ENCODE assay signal across 2 cellular contexts in the genomic region with DNA sequence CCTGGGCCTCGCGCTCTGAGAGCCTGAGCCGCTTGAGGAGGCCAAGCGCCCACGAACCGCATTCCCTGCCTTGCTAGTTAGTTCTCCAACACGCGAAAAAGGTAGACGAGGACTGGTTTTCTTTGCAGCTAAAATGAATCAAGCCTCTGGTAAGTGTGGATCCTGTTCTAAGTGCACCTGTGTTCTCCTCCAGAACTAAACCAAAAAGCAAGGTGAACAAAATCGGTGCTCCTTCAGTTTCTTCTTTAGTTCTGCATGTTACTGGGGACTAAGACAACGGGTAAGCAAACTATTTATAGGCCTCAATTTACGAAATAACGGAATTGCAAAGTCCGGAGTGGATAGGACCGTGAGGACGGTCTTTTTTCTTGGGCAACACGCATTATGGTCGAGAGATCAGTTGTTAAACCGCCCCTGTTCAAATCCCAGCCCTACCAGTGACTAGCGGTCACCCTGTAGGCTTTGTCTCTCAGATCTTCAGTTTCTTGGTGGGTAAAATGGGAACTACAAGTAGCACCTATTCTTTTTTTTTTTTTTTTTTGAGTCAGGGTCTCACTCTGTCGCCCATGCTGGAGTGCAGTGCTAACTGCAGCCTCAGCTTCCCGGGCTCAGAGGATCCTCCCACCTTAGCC.
TF ChIP-seq lines count a peak whose summit lies in the region.

No MANE protein-coding gene starts in this region.

TF ChIP-seq in H1, 55 proteins besides CTCF, POLR2A, EP300 and RAD21 (continues in another document):
- TF ChIP-seq NRF1 (IDR thresholded peaks at IDR 0.05; ENCODE audit: low read depth, low read length) (no peak), TCF12 (IDR thresholded peaks at IDR 0.05; ENCODE audit: low read depth, low read length) (no peak), GTF2F1 (IDR thresholded peaks at IDR 0.05; ENCODE audit: borderline replicate concordance, low read depth, low read length) (no peak), YY1 (IDR thresholded peaks at IDR 0.05; ENCODE audit: low read depth, low read length) (no peak), HDAC2 (IDR thresholded peaks at IDR 0.05; ENCODE audit: borderline replicate concordance in 1 of 2, low read depth in 2 of 2, low read length in 2 of 2) (no peak), EZH2 (IDR thresholded peaks at IDR 0.05; ENCODE audit: low read depth, low read length, severe bottlenecking) (no peak), TAF1 (IDR thresholded peaks at IDR 0.05; ENCODE audit: low read depth, low read length) (0 out of 2 replicates have a peak, but pooled peaks have one; percentile 18), KDM4A (IDR thresholded peaks at IDR 0.05; ENCODE audit: low read depth, low read length, severe bottlenecking) (no peak), RNF2 (IDR thresholded peaks at IDR 0.05; ENCODE audit: borderline replicate concordance, low read depth, low read length, missing control alignments, poor library complexity, severe bottlenecking) (no peak), SIN3A (conservative IDR thresholded peaks at IDR 0.05 in 1 of 2, IDR thresholded peaks at IDR 0.05 in 1 of 2; ENCODE audit: low read depth in 1 of 2, low read length in 2 of 2) (peak in 1 of 2 experiments; percentile 40; a peak in 1 of 4 replicates), CHD7 (IDR thresholded peaks at IDR 0.05; ENCODE audit: insufficient replicate concordance, low read length) (no peak), CBX5 (IDR thresholded peaks at IDR 0.05; ENCODE audit: low read depth, low read length) (no peak), NANOG (IDR thresholded peaks at IDR 0.05; ENCODE audit: insufficient read depth, low read depth, low read length, poor library complexity, severe bottlenecking) (no peak), FOSL1 (IDR thresholded peaks at IDR 0.05; ENCODE audit: insufficient read depth, low read depth, low read length) (no peak), PHF8 (conservative IDR thresholded peaks at IDR 0.05; ENCODE audit: low read depth, low read length) (0 out of 2 replicates have a peak, but pooled peaks have one; percentile 2), CEBPB (IDR thresholded peaks at IDR 0.05; ENCODE audit: low read depth, low read length) (no peak), POU5F1 (IDR thresholded peaks at IDR 0.05; ENCODE audit: low read depth, low read length) (no peak)

TF ChIP-seq in neural cell, 6 proteins besides CTCF, POLR2A, EP300 and RAD21:
- no peak for TF ChIP-seq SMC3 (conservative IDR thresholded peaks at IDR 0.05; ENCODE audit: poor library complexity)
- TF ChIP-seq POLR2AphosphoS5 (IDR thresholded peaks at IDR 0.05): no peak
- TF ChIP-seq EZH2 (IDR thresholded peaks at IDR 0.05; ENCODE audit: borderline replicate concordance, insufficient read depth, low read length, poor library complexity, severe bottlenecking): no peak
- no peak for TF ChIP-seq TAF1 (IDR thresholded peaks at IDR 0.05; ENCODE audit: low read depth)
- no peak for TF ChIP-seq MXI1 (conservative IDR thresholded peaks at IDR 0.05; ENCODE audit: poor library complexity, severe bottlenecking)
- no peak for TF ChIP-seq REST (IDR thresholded peaks at IDR 0.05; ENCODE audit: borderline replicate concordance)
